Comparison of ENCODE assay signal across 10 cellular contexts in the genomic region with DNA sequence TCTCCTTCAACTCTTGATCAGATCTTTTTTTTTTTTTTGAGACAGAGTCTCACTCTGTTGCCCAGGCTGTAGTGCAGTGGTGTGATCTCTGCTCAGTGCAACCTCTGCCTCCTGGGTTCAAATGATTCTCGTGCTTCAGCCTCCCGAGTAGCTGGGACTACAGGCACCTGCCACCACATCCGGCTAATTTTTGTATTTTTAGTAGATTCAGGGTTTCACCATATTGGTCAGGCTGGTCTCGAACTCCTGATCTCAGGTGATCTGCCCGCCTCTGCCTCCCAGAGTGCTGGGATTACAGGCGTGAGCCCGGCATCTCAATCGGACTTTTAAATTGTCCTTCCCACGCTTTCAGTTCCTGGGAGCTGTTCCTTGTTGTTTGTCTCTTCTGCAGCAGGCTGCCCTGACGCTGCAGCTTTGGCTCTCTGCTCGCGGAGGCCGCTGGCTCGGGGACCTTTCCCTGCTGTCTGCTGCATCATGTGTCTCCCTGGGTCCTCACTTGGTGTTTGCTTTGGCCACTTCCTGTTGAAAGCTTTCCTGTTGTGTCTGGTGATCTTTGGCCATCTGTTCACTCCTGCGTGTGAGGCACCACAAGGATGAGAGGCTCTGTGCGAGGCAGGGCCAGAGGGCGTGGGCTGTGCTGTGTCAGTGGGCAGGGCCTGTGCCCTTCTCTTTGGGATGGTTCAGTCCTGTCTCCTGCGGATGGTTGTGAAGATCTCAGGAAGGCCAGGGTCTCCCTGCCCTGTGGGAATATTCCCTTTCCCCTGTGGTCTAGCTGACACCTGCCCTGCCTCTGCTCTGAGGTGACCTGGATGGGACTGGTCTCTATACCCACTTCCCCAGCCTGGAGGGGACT. TPM values are rescaled to one million over a fixed set of nuclear protein-coding genes. Genes with fewer than 3 reads are reported as not detected.
DNase-seq lines count a peak whose midpoint lies in the region; ATAC-seq and TF ChIP-seq lines count a peak whose summit lies in the region.
"Had no signal": no experiment of that assay in that cellular context is flagged by ENCODE, and none has a peak within 500 bp of the region (broad histone marks: within the 10 kb centered on the region; RNA-seq: fewer than 3 reads in every experiment).

No MANE protein-coding gene starts in this region.

- DNase-seq in DMS 273 treated with DMSO at 0.1 percent for 48 hours (lab: John Stamatoyannopoulos, UW), result peak; percentile 66
- peak; percentile 35 for DNase-seq in NCI-H82 treated with DMSO at 0.1 percent for 48 hours (lab: John Stamatoyannopoulos, UW; ENCODE audit: unreplicated experiment)
- no peak for DNase-seq in chondrocyte (ENCODE audit: low spot score)
- peak; percentile 55 for DNase-seq in mucosa of gallbladder (ENCODE audit: low spot score)
- DNase-seq in posterior vena cava (ENCODE audit: low spot score), result no peak
- no peak for DNase-seq in GDM1 (lab: John Stamatoyannopoulos, UW)

- no peaks in the 10 kb centered on the region for H3K9me3 Mint-ChIP-seq in chondrocyte (ENCODE audit: low read depth)

- intact Hi-C loops in posterior vena cava (cut with DNase I), result no loop called here

- no peak overlapping the region for H3K4me3 Mint-ChIP-seq in chondrocyte (ENCODE audit: unreplicated experiment)

- H3K4me1 Mint-ChIP-seq in chondrocyte (ENCODE audit: low read depth), result peaks cover 10% of the 10 kb centered on the region

- TF ChIP-seq CTCF in chondrocyte (IDR thresholded peaks at IDR 0.05), result no peak

- ATAC-seq in GM19467 (IDR thresholded peaks at IDR 0.05; ENCODE audit: unreplicated experiment) (no peak), HG03175 (IDR thresholded peaks at IDR 0.05; ENCODE audit: unreplicated experiment) (no peak)

- H3K36me3 Mint-ChIP-seq in chondrocyte (ENCODE audit: low read depth), result peaks cover 14% of the 10 kb centered on the region

- peak overlapping the region; percentile 67 for H3K27ac Mint-ChIP-seq in chondrocyte (ENCODE audit: unreplicated experiment)

- no peaks in the 10 kb centered on the region for H3K27me3 Mint-ChIP-seq in chondrocyte (ENCODE audit: low read depth)

RNA-seq across cellular contexts. Expression of a gene that starts 18.4 kb away (rescaled TPM):
- total RNA-seq in chondrocyte (28.8 to 32.0 TPM (median 29.7 TPM) in 3 replicates), mucosa of gallbladder (75.4 TPM), posterior vena cava (10 to 100 TPM; 23.3 to 26.6 TPM)

RNA-seq across cellular contexts. Expression of a gene that starts 51.1 kb away (rescaled TPM):
- total RNA-seq in chondrocyte (not detected in 3 replicates), mucosa of gallbladder (not detected), posterior vena cava (not detected)
- total RNA-seq: activated CD8-positive, alpha-beta memory T cell treated with anti-CD3 and anti-CD28 coated beads for 36 hours; upper lobe of left lung had no signal

RNA-seq across cellular contexts. Expression of a gene that starts 57.7 kb away (rescaled TPM):
- total RNA-seq in chondrocyte, result not detected in 3 replicates
- total RNA-seq in mucosa of gallbladder, result 1.2 TPM
- under 1 TPM; 0.38 to 0.65 TPM for total RNA-seq in posterior vena cava

Comparison
In these comparisons a context has a peak if more than half of its experiments do, and no peak if none do; other contexts are left out.
1. DNase-seq: peak in DMS 273 treated with DMSO at 0.1 percent for 48 hours (single experiment), NCI-H82 treated with DMSO at 0.1 percent for 48 hours (single experiment) and mucosa of gallbladder (single experiment); none in chondrocyte (single experiment), posterior vena cava (single experiment) and GDM1 (single experiment).